Comparison of ENCODE assay signal across 10 cellular contexts in genomic region chrY:16601626-16602025, GRCh38.
"Had no signal": no experiment of that assay in that cellular context is flagged by ENCODE, and none has a peak within 500 bp of the region (broad histone marks: within the 10 kb centered on the region; RNA-seq: fewer than 3 reads in every experiment).

No MANE protein-coding gene starts in this region.

- H3K27ac ChIP-seq: GM23248 had no signal

- ATAC-seq: HCT116, K562 had no signal

- H3K4me3 ChIP-seq: GM23248, HAP-1, K562 had no signal

- H3K4me1 ChIP-seq: HAP-1 had no signal

- DNase-seq: GM23248, GOT3, H7, HFFc6, IMR-90, KG1 had no signal

- FAIRE-seq: HTR-8/SVneo, K562 had no signal

- H3K36me3 ChIP-seq: HAP-1 had no signal

- H3K9ac ChIP-seq: GM23248 had no signal

- H3K4me3 Mint-ChIP-seq: HFFc6 had no signal

- H3K27ac Mint-ChIP-seq: HFFc6 had no signal
